7 cellular contexts compared by ENCODE assay signal in genomic region chrX:89922338-89922934, GRCh38. TPM values are rescaled to one million over a fixed set of nuclear protein-coding genes. Genes with fewer than 3 reads are reported as not detected.
"Had no signal": no experiment of that assay in that cellular context is flagged by ENCODE, and none has a peak within 500 bp of the region (broad histone marks: within the 10 kb centered on the region; RNA-seq: fewer than 3 reads in every experiment).

No MANE protein-coding gene starts in this region.

RNA-seq across cellular contexts. Expression of gene TGIF2LX, which starts 0.7 kb away (rescaled TPM):
- total RNA-seq: LHCN-M2; MCF 10A; NCI-H460; OCI-LY7; PC-3; SK-MEL-5; T-helper 1 cell treated with Interleukin-12 subunit alpha and Interleukin-12 subunit beta and Interleukin-4 antibody, amounts not matched to agents 30 ng/mL and 1 ng/mL, for 36 hours had no signal
